In the genomic region with DNA sequence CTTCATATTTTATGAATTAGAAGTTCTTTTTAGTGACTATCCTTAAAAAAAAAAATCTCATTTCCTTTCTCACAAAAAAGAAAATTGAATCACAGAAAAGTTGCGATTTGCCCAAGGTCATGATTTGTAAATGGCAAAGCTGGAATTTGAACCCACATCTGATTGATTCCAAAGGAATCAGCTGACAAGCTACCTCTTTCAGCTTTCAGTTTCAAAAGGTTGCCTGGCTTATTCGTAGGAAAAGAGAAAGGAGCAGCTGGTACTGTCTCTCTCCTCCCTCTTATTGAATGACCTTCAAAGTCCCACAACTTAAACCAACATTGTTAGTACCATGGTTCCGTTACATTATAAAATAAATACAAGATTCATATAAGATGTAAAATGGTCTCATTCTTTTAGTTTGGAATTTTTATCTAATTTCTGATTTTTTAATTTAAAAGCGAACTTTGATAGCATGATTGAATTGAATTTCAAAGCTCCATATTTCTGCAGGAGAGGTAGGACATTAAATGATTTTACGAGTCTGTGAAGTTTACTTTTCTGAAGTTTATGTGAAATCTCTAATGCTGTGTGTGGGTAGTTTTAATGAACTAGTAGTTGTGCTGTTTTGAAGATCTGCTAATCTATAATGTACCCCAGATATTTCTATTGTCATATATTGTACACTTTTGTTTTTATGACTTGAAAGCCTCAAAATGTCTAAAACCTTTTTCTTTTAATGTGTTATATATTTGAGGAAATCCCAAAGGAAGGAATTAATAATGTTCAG, we compare ENCODE assay signal across 16 cellular contexts. TPM values are rescaled to one million over a fixed set of nuclear protein-coding genes. Genes with fewer than 3 reads are reported as not detected.
DNase-seq lines count a peak whose midpoint lies in the region; ATAC-seq, FAIRE-seq and TF ChIP-seq lines count a peak whose summit lies in the region.
"Had no signal": no experiment of that assay in that cellular context is flagged by ENCODE, and none has a peak within 500 bp of the region (broad histone marks: within the 10 kb centered on the region; RNA-seq: fewer than 3 reads in every experiment).

No MANE protein-coding gene starts in this region.

- no peaks in the 10 kb centered on the region for H3K9me3 Mint-ChIP-seq in brain
- no peaks in the 10 kb centered on the region for H3K9me3 Mint-ChIP-seq in endodermal cell
- H3K9me3 Mint-ChIP-seq: activated B cell treated with CpG ODN at 0.5 μM for 24 hours; activated naive CD8-positive, alpha-beta T cell treated with anti-CD3 and anti-CD28 coated beads, Interleukin-2, amount 50 U/mL, for 24 hours had no signal

- DNase-seq in A549 (ENCODE audit: low read depth in 1 of 2, low spot score in 1 of 2) = peak in 1 of 2 experiments; percentile 9
- no peak for DNase-seq in NCI-H2029 (lab: John Stamatoyannopoulos, UW)
- no peak for DNase-seq in mesenteric fat pad (ENCODE audit: low spot score)
- DNase-seq in endodermal cell = no peak
- DNase-seq in G401 (ENCODE audit: low spot score) = no peak
- DNase-seq: activated B cell treated with CpG ODN at 0.5 μM for 24 hours; activated naive CD8-positive, alpha-beta T cell treated with anti-CD3 and anti-CD28 coated beads, Interleukin-2, amount 50 U/mL, for 24 hours; DMS79; effector memory CD4-positive, alpha-beta T cell; heart left ventricle; stimulated activated CD4-positive, alpha-beta T cell treated with anti-CD3 and anti-CD28 coated beads, Interleukin-4, amount 100 ng/mL, for 4 hours; stimulated activated naive CD4-positive, alpha-beta T cell had no signal

- no peak for TF ChIP-seq EP300 in A549 (IDR thresholded peaks at IDR 0.05)

- TF ChIP-seq CTCF in A549 (IDR thresholded peaks at IDR 0.05) = no peak
- TF ChIP-seq CTCF in brain (conservative IDR thresholded peaks at IDR 0.05) = no peak
- no peak for TF ChIP-seq CTCF in liver (IDR thresholded peaks at IDR 0.05; ENCODE audit: low read depth, low read length, missing input control)
- no peak for TF ChIP-seq CTCF in endodermal cell (conservative IDR thresholded peaks at IDR 0.05)

- TF ChIP-seq POLR2A in A549 (IDR thresholded peaks at IDR 0.05; ENCODE audit: low read length) = no peak

- in situ Hi-C loops in G401 (cut with HindIII; ENCODE audit: low sequenced_read_pairs) = no loop called here

- no peaks in the 10 kb centered on the region for H3K27me3 Mint-ChIP-seq in brain
- H3K27me3 Mint-ChIP-seq in endodermal cell (ENCODE audit: insufficient read depth) = no peaks in the 10 kb centered on the region
- H3K27me3 Mint-ChIP-seq: activated B cell treated with CpG ODN at 0.5 μM for 24 hours; activated naive CD8-positive, alpha-beta T cell treated with anti-CD3 and anti-CD28 coated beads, Interleukin-2, amount 50 U/mL, for 24 hours had no signal

- peaks cover 36% of the 10 kb centered on the region for H3K4me1 ChIP-seq in A549
- peaks cover 19% of the 10 kb centered on the region for H3K4me1 ChIP-seq in HUES48 (ENCODE audit: control insufficient read depth, insufficient read depth, low read length)
- H3K4me1 ChIP-seq in liver (ENCODE audit: control insufficient read depth in 4 of 4, insufficient read depth in 4 of 4, low read length in 3 of 4) = peaks cover 1 to 17% (median 5%) of the 10 kb centered on the region in 4 donors
- H3K4me1 ChIP-seq in endodermal cell (ENCODE audit: control insufficient read depth, insufficient read depth, low read length) = peaks cover 4% of the 10 kb centered on the region
- H3K4me1 ChIP-seq: parathyroid adenoma had no signal

- H3K27ac Mint-ChIP-seq in brain = peak overlapping the region in 3 of 5 experiments; percentile 8 to 87 (median 81)
- H3K27ac Mint-ChIP-seq in endodermal cell = no peak overlapping the region
- H3K27ac Mint-ChIP-seq: activated B cell treated with CpG ODN at 0.5 μM for 24 hours; activated naive CD8-positive, alpha-beta T cell treated with anti-CD3 and anti-CD28 coated beads, Interleukin-2, amount 50 U/mL, for 24 hours had no signal

- TF ChIP-seq RAD21 in A549 (conservative IDR thresholded peaks at IDR 0.05 in 1 of 2, IDR thresholded peaks at IDR 0.05 in 1 of 2) (no peak), liver (IDR thresholded peaks at IDR 0.05) (peak; percentile 16 to 34)

- H3K4me3 ChIP-seq in A549 = peak overlapping the region; percentile 14; the same call in 1 of the 3 replicates
- H3K4me3 ChIP-seq in HUES48 (ENCODE audit: low read depth, low read length) = no peak overlapping the region
- H3K4me3 ChIP-seq in liver (ENCODE audit: low read depth in 1 of 3, low read length in 3 of 3) = peak overlapping the region in 2 of 3 donors; percentile 27 to 33
- no peak overlapping the region for H3K4me3 ChIP-seq in endodermal cell (ENCODE audit: low read length)
- H3K4me3 ChIP-seq: heart left ventricle had no signal

- H3K9me3 ChIP-seq in A549 (no peaks in the 10 kb centered on the region), HUES48 (ENCODE audit: control insufficient read depth, insufficient read depth, low read length) (no peaks in the 10 kb centered on the region), liver (ENCODE audit: control insufficient read depth in 4 of 4, low read length in 3 of 4) (no peaks in the 10 kb centered on the region), endodermal cell (ENCODE audit: control insufficient read depth, low read length) (no peaks in the 10 kb centered on the region)
- H3K9me3 ChIP-seq: heart left ventricle had no signal

- H3K36me3 Mint-ChIP-seq in brain (peaks cover 7% of the 10 kb centered on the region), endodermal cell (ENCODE audit: low read depth) (peaks cover 13% of the 10 kb centered on the region)

- H3K9ac ChIP-seq in HUES48 (ENCODE audit: low read depth, low read length) = no peak overlapping the region
- H3K9ac ChIP-seq in liver (ENCODE audit: low read depth in 1 of 2, low read length in 2 of 2) = peak overlapping the region; percentile 44 to 61
- no peak overlapping the region for H3K9ac ChIP-seq in endodermal cell (ENCODE audit: extremely low read depth, low read length, poor library complexity, severe bottlenecking)
- H3K9ac ChIP-seq: parathyroid adenoma had no signal

- WGBS in A549 (ENCODE audit: missing lambda C conversion rate) = 37% methylated on average over 5 of the region's 5 CpGs
- WGBS in liver = 34% methylated on average over 5 of the region's 5 CpGs
- WGBS in endodermal cell (ENCODE audit: insufficient coverage in 1 of 2, insufficient read length in 1 of 2), 2 experiments = 83 to 92% methylated on average over 3 to 4 of the region's 5 CpGs

- POLR2A ChIA-PET in A549 (lab: Yijun Ruan, JAX) = no interaction called here

- ATAC-seq in A549 = peak in 1 of 2 experiments; percentile 35; a peak in 1 of 6 replicates
- ATAC-seq: activated naive CD8-positive, alpha-beta T cell treated with anti-CD3 and anti-CD28 coated beads, Interleukin-2, amount 50 U/mL, for 24 hours had no signal

- no peak for FAIRE-seq in A549 (lab: Jason Lieb, UNC)

- H3K27ac ChIP-seq in A549 (peak overlapping the region; percentile 9 to 62; a peak in 3 of 6 replicates), HUES48 (ENCODE audit: low read depth, low read length) (peak overlapping the region; percentile 9), liver (ENCODE audit: low read depth in 1 of 2, low read length in 2 of 2) (peak overlapping the region; percentile 51 to 80), endodermal cell (ENCODE audit: low read depth, low read length) (no peak overlapping the region)
- H3K27ac ChIP-seq: parathyroid adenoma had no signal

- H3K36me3 ChIP-seq in HUES48 (ENCODE audit: control insufficient read depth, insufficient read depth, low read length) (no peaks in the 10 kb centered on the region), liver (ENCODE audit: control insufficient read depth in 4 of 4, insufficient read depth in 3 of 4, low read depth in 1 of 4, low read length in 3 of 4) (no peaks in the 10 kb centered on the region), endodermal cell (ENCODE audit: control insufficient read depth, insufficient read depth, low read length) (no peaks in the 10 kb centered on the region)
- H3K36me3 ChIP-seq: heart left ventricle had no signal

- peak overlapping the region; percentile 59 for H3K4me2 ChIP-seq in A549

- no peak overlapping the region for H3K4me3 Mint-ChIP-seq in brain
- H3K4me3 Mint-ChIP-seq in endodermal cell = no peak overlapping the region
- H3K4me3 Mint-ChIP-seq: activated B cell treated with CpG ODN at 0.5 μM for 24 hours; activated naive CD8-positive, alpha-beta T cell treated with anti-CD3 and anti-CD28 coated beads, Interleukin-2, amount 50 U/mL, for 24 hours had no signal

- peaks cover 36% of the 10 kb centered on the region for H3K4me1 Mint-ChIP-seq in brain
- peaks cover 22% of the 10 kb centered on the region for H3K4me1 Mint-ChIP-seq in endodermal cell

- CTCF ChIA-PET in A549 (lab: Yijun Ruan, JAX) = no interaction called here

- H3K27me3 ChIP-seq in HUES48 (ENCODE audit: control insufficient read depth, insufficient read depth, low read length) (no peaks in the 10 kb centered on the region), liver (ENCODE audit: control insufficient read depth in 4 of 4, insufficient read depth in 4 of 4, low read length in 3 of 4) (no peaks in the 10 kb centered on the region), endodermal cell (ENCODE audit: control insufficient read depth, insufficient read depth, low read length, poor library complexity, severe bottlenecking) (no peaks in the 10 kb centered on the region)
- H3K27me3 ChIP-seq: heart left ventricle had no signal

TF ChIP-seq in A549, 52 proteins besides CTCF, POLR2A, EP300 and RAD21 (continues in another document):
- TF ChIP-seq POLR2AphosphoS2 (conservative IDR thresholded peaks at IDR 0.05; ENCODE audit: low read length) = no peak

TF ChIP-seq in liver, 16 proteins besides CTCF, POLR2A, EP300 and RAD21 (continues in another document):
- TF ChIP-seq FOXA2 (IDR thresholded peaks at IDR 0.05) = no peak
- peak; percentile 66 for TF ChIP-seq TAF1 (conservative IDR thresholded peaks at IDR 0.05)
- peak; percentile 93 to 96 for TF ChIP-seq HNF4A (conservative IDR thresholded peaks at IDR 0.05)
- peak; percentile 11 to 56 for TF ChIP-seq JUND (IDR thresholded peaks at IDR 0.05)

RNA-seq across cellular contexts. Expression of a gene that starts 18.5 kb away (rescaled TPM):
- not detected in 2 replicates for polyA plus RNA-seq in A549 (2011; rRNA removed)
- polyA plus RNA-seq in A549 (2012; cell fraction: cytosol; rRNA removed) = not detected in 2 replicates
- polyA plus RNA-seq in A549 (2012; cell fraction: nucleus; rRNA removed) = not detected in 2 replicates
- polyA plus RNA-seq in A549 (2017; fragmentation: RNase III; extraction: RNeasy Plus Mini Kit Qiagen cat#74134 plus additional on column Dnase treatment) = not detected in 3 replicates
- polyA minus RNA-seq in A549 (2011; rRNA and poly(A)+ RNA removed) = not detected in 2 replicates
- 3.1 TPM for polyA plus RNA-seq in brain (ENCODE audit: insufficient read depth, low read depth, low replicate concordance)
- not detected for total RNA-seq in liver
- under 1 TPM in 1 of 2 donors, not detected in 1; 0.19 TPM for polyA plus RNA-seq in liver
- total RNA-seq in mesenteric fat pad = not detected
- not detected for total RNA-seq in endodermal cell
- not detected for polyA plus RNA-seq in endodermal cell (2013, experiment 1 of 2)
- polyA plus RNA-seq in endodermal cell (2013, experiment 2 of 2) = not detected
- total RNA-seq in G401 (2014; rRNA removed; shearing (Covaris generic)) = not detected in 2 replicates
- total RNA-seq: activated B cell treated with CpG ODN at 0.5 μM for 24 hours had no signal

Comparison
In these comparisons a context has a peak if more than half of its experiments do, and no peak if none do; other contexts are left out.
1. H3K4me3 ChIP-seq: peak in A549 (single experiment) and liver (2 of 3); none in HUES48 (single experiment) and endodermal cell (single experiment).
2. H3K9ac ChIP-seq: peak in liver (2 of 2); none in HUES48 (single experiment) and endodermal cell (single experiment).